ENCODE assay signal across 2 cellular contexts in genomic region chr3:132596816-132597433, GRCh38.
TF ChIP-seq lines count a peak whose summit lies in the region.

ACKR4 (plus strand) TSS chr3:132597270; CDS start chr3:132600398, 3,128 bp downstream.

TF ChIP-seq in GM23338, 12 proteins besides CTCF, POLR2A, EP300 and RAD21 (continued from another document):
- TF ChIP-seq ZNF462 (CRISPR knock-in tag; IDR thresholded peaks at IDR 0.05) (no peak), ETS1 (IDR thresholded peaks at IDR 0.05) (no peak)

TF ChIP-seq in WTC11, 78 proteins besides CTCF, POLR2A, EP300 and RAD21 (continued from another document):
- no peak for TF ChIP-seq ARID4B (CRISPR knock-in tag; IDR thresholded peaks at IDR 0.05; ENCODE audit: borderline replicate concordance)
- no peak for TF ChIP-seq JAZF1 (CRISPR knock-in tag; IDR thresholded peaks at IDR 0.05)
